Comparison of ENCODE assay signal across 9 cellular contexts in genomic region chr6:10146723-10147451, GRCh38.
DNase-seq lines count a peak whose midpoint lies in the region; ATAC-seq lines count a peak whose summit lies in the region.
"Had no signal": no experiment of that assay in that cellular context is flagged by ENCODE, and none has a peak within 500 bp of the region (broad histone marks: within the 10 kb centered on the region; RNA-seq: fewer than 3 reads in every experiment).

No MANE protein-coding gene starts in this region.

- H3K4me3 ChIP-seq in iPS-18a (ENCODE audit: low read length): peak overlapping the region; percentile 49

- H3K9me3 ChIP-seq in iPS-18a (ENCODE audit: control insufficient read depth, low read depth, low read length): no peaks in the 10 kb centered on the region

- H3K36me3 ChIP-seq in iPS-18a (ENCODE audit: control insufficient read depth, low read depth, low read length): no peaks in the 10 kb centered on the region

- ATAC-seq in GM18508 (IDR thresholded peaks at IDR 0.05; ENCODE audit: insufficient read depth, unreplicated experiment): peak; percentile 89
- peak; percentile 99 for ATAC-seq in HG02798 (IDR thresholded peaks at IDR 0.05; ENCODE audit: poor library complexity, unreplicated experiment)

- DNase-seq in AG08396 (ENCODE audit: low spot score) (peak; percentile 17), NCI-H1694 treated with DMSO at 0.1 percent for 48 hours (lab: John Stamatoyannopoulos, UW) (peak; percentile 50), amniotic epithelial cell (ENCODE audit: low read depth) (peak; percentile 41), substantia nigra (lab: John Stamatoyannopoulos, UW) (peak in 32 of 49 donors; percentile 0 to 69 (median 9))
- no peak for DNase-seq in stimulated activated CD4-positive, alpha-beta T cell treated with anti-CD3 and anti-CD28 coated beads, Interleukin-1b, Interleukin-23, amount 100 ng/mL, for 48 hours
- DNase-seq: naive B cell had no signal

- no peaks in the 10 kb centered on the region for H3K27me3 ChIP-seq in iPS-18a (ENCODE audit: control insufficient read depth, insufficient read depth, low read length)

- no peak overlapping the region for H3K9ac ChIP-seq in iPS-18a (ENCODE audit: low read length)

- H3K4me1 ChIP-seq in iPS-18a (ENCODE audit: control insufficient read depth, low read depth, low read length): peaks cover 9% of the 10 kb centered on the region

- H3K27ac ChIP-seq in iPS-18a (ENCODE audit: low read length) (no peak overlapping the region), substantia nigra (ENCODE audit: low read depth, low read length, poor library complexity, severe bottlenecking) (peak overlapping the region; percentile 59)
